Comparison of ENCODE assay signal across 19 cellular contexts in genomic region chr12:131287015-131287937, GRCh38.
A peak's percentile ranks its signal among the peaks of the same experiment; 100 is the strongest.
DNase-seq lines count a peak whose midpoint lies in the region; ATAC-seq, FAIRE-seq and TF ChIP-seq lines count a peak whose summit lies in the region.
"Had no signal": no experiment of that assay in that cellular context is flagged by ENCODE, and none has a peak within 500 bp of the region (broad histone marks: within the 10 kb centered on the region; RNA-seq: fewer than 3 reads in every experiment).

No MANE protein-coding gene starts in this region.

- no peaks in the 10 kb centered on the region for H3K27me3 Mint-ChIP-seq in endodermal cell (ENCODE audit: insufficient read depth)
- no peaks in the 10 kb centered on the region for H3K27me3 Mint-ChIP-seq in osteocyte (ENCODE audit: unreplicated experiment)

- ATAC-seq in upper lobe of left lung (ENCODE audit: low FRiP score in 2 of 2) (no peak), foreskin keratinocyte (no peak), HG03196 (IDR thresholded peaks at IDR 0.05; ENCODE audit: unreplicated experiment) (no peak)

- TF ChIP-seq CTCF in bronchial epithelial cell (IDR thresholded peaks at IDR 0.05; ENCODE audit: insufficient read depth, low read length, severe bottlenecking) (no peak), endodermal cell (conservative IDR thresholded peaks at IDR 0.05) (no peak), osteocyte (IDR thresholded peaks at IDR 0.05) (no peak), upper lobe of left lung (IDR thresholded peaks at IDR 0.05) (no peak), foreskin keratinocyte (conservative IDR thresholded peaks at IDR 0.05) (no peak)

- H3K4me3 ChIP-seq in bronchial epithelial cell (ENCODE audit: low read depth, low read length) (no peak overlapping the region), endodermal cell (ENCODE audit: low read length) (no peak overlapping the region), upper lobe of left lung (no peak overlapping the region)
- H3K4me3 ChIP-seq: GM23338, PC-9 had no signal

- no peak overlapping the region for H3K9ac ChIP-seq in endodermal cell (ENCODE audit: extremely low read depth, low read length, poor library complexity, severe bottlenecking)

- DNase-seq in bronchial epithelial cell (ENCODE audit: low read depth), result no peak
- DNase-seq in endodermal cell, result peak; percentile 34
- peak; percentile 67 for DNase-seq in osteocyte (ENCODE audit: extremely low spot score, unreplicated experiment)
- DNase-seq in upper lobe of left lung, result peak; percentile 13 to 39
- no peak for DNase-seq in foreskin keratinocyte
- DNase-seq in iPS-NIHi11 (ENCODE audit: low spot score), result no peak
- DNase-seq: ACHN, AML-193, COR-L47, GF-D8, KG1, NCI-H1436 treated with DMSO at 0.1 percent for 48 hours, NCI-H2081 treated with DMSO at 0.1 percent for 48 hours, NCI-H510A, NCI-H774, PC-9 had no signal

- H3K4me1 ChIP-seq in endodermal cell (ENCODE audit: control insufficient read depth, insufficient read depth, low read length) (no peaks in the 10 kb centered on the region), upper lobe of left lung (no peaks in the 10 kb centered on the region), foreskin keratinocyte (no peaks in the 10 kb centered on the region)

- no peaks in the 10 kb centered on the region for H3K9me3 Mint-ChIP-seq in endodermal cell
- H3K9me3 Mint-ChIP-seq in osteocyte (ENCODE audit: unreplicated experiment), result no peaks in the 10 kb centered on the region
- H3K9me3 Mint-ChIP-seq: GM23338 had no signal

- no peaks in the 10 kb centered on the region for H3K36me3 Mint-ChIP-seq in endodermal cell (ENCODE audit: low read depth)
- H3K36me3 Mint-ChIP-seq in osteocyte (ENCODE audit: unreplicated experiment), result no peaks in the 10 kb centered on the region

- H3K9me3 ChIP-seq in endodermal cell (ENCODE audit: control insufficient read depth, low read length), result no peaks in the 10 kb centered on the region
- no peaks in the 10 kb centered on the region for H3K9me3 ChIP-seq in upper lobe of left lung

- no peaks in the 10 kb centered on the region for H3K4me1 Mint-ChIP-seq in endodermal cell
- no peaks in the 10 kb centered on the region for H3K4me1 Mint-ChIP-seq in osteocyte (ENCODE audit: unreplicated experiment)

- H3K27ac ChIP-seq in endodermal cell (ENCODE audit: low read depth, low read length) (no peak overlapping the region), upper lobe of left lung (no peak overlapping the region), foreskin keratinocyte (no peak overlapping the region)
- H3K27ac ChIP-seq: PC-9 had no signal

- no peaks in the 10 kb centered on the region for H3K36me3 ChIP-seq in bronchial epithelial cell (ENCODE audit: control insufficient read depth, insufficient read depth, low read length)
- no peaks in the 10 kb centered on the region for H3K36me3 ChIP-seq in endodermal cell (ENCODE audit: control insufficient read depth, insufficient read depth, low read length)
- no peaks in the 10 kb centered on the region for H3K36me3 ChIP-seq in upper lobe of left lung

- H3K4me3 Mint-ChIP-seq in endodermal cell (no peak overlapping the region), osteocyte (ENCODE audit: unreplicated experiment) (no peak overlapping the region)
- H3K4me3 Mint-ChIP-seq: GM23338 had no signal

- TF ChIP-seq EP300 in upper lobe of left lung (IDR thresholded peaks at IDR 0.05), result no peak

- no peak for TF ChIP-seq POLR2A in upper lobe of left lung (IDR thresholded peaks at IDR 0.05)

- peak; percentile 70 for FAIRE-seq in bronchial epithelial cell (lab: Jason Lieb, UNC)
- FAIRE-seq: GM12891 had no signal

- H3K27ac Mint-ChIP-seq in endodermal cell, result no peak overlapping the region
- H3K27ac Mint-ChIP-seq in osteocyte (ENCODE audit: unreplicated experiment), result no peak overlapping the region
- H3K27ac Mint-ChIP-seq: GM23338 had no signal

- WGBS in endodermal cell (ENCODE audit: insufficient coverage in 1 of 2, insufficient read length in 1 of 2), 2 experiments, result 88 to 91% methylated on average over 14 to 19 of the region's 25 CpGs
- WGBS in upper lobe of left lung, 2 donors, result 93 to 94% methylated on average over 13 to 14 of the region's 25 CpGs

- H3K27me3 ChIP-seq in bronchial epithelial cell (ENCODE audit: control insufficient read depth, insufficient read depth, low read length) (no peaks in the 10 kb centered on the region), endodermal cell (ENCODE audit: control insufficient read depth, insufficient read depth, low read length, poor library complexity, severe bottlenecking) (no peaks in the 10 kb centered on the region), upper lobe of left lung (no peaks in the 10 kb centered on the region), foreskin keratinocyte (no peaks in the 10 kb centered on the region)

Comparison
In these comparisons a context has a peak if more than half of its experiments do, and no peak if none do; other contexts are left out.
1. DNase-seq: peak in endodermal cell (single experiment), osteocyte (single experiment) and upper lobe of left lung (2 of 2); none in bronchial epithelial cell (single experiment), foreskin keratinocyte (0 of 2) and iPS-NIHi11 (single experiment).